ENCODE assay signal across 8 cellular contexts in the genomic region with DNA sequence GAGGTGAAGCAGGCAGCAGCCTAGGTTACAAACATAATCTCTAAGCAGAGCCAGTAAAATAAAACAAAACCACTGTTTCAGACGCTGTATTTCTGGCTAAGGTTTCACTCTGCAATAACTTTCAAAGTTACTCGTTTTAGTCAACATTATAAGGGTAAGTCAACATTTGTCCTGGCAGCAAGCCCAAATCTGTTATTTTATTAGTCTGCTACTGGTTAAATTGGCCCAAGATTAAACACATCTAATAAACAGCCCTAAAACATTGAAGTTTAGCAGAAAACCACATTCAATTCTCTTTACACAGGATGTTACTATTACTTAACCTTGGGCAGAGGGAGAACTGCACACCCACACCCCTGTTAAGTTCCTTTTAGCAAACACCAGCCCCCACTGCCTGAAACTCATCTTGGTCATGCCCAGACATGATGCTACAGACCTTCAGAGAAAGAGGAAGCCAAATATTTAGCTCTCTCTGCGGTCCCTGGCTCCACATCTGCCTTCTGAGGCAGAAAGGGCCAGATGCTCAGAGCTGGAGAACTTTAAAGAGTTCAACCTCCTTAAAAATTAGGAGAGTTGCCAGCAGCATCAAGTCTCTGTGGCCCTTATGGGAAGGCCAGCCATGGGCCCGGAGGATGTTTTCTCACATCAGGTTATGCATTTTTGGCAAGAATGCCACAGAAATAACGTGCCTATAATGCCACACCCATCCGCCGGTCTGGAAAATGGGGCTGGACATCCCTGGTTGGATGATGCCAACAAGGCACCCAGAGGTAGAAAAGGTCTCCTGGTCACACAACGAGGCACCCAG. TPM values are rescaled to one million over a fixed set of nuclear protein-coding genes. Genes with fewer than 3 reads are reported as not detected.
DNase-seq lines count a peak whose midpoint lies in the region; ATAC-seq and TF ChIP-seq lines count a peak whose summit lies in the region.

No MANE protein-coding gene starts in this region.

- H3K4me1 Mint-ChIP-seq in activated CD4-positive, alpha-beta T cell treated with anti-CD3 and anti-CD28 coated beads, Interleukin-2, amount 10 ng/mL, durations not matched to agents 24 days and 14 days: peaks cover 87% of the 10 kb centered on the region

- H3K9ac ChIP-seq in duodenal mucosa (ENCODE audit: low read depth in 1 of 2, low read length in 2 of 2): peak overlapping the region in 1 of 2 donors; percentile 34
- peak overlapping the region; percentile 29 for H3K9ac ChIP-seq in mucosa of stomach (ENCODE audit: low read length)

- H3K27me3 Mint-ChIP-seq in activated CD4-positive, alpha-beta T cell treated with anti-CD3 and anti-CD28 coated beads, Interleukin-2, amount 10 ng/mL, durations not matched to agents 24 days and 14 days: no peaks in the 10 kb centered on the region

- TF ChIP-seq POLR2A in testis (IDR thresholded peaks at IDR 0.05): no peak

- peaks cover 4% of the 10 kb centered on the region for H3K9me3 Mint-ChIP-seq in activated CD4-positive, alpha-beta T cell treated with anti-CD3 and anti-CD28 coated beads, Interleukin-2, amount 10 ng/mL, durations not matched to agents 24 days and 14 days

- H3K36me3 ChIP-seq in duodenal mucosa (ENCODE audit: control insufficient read depth in 1 of 2, insufficient read depth in 2 of 2, low read length in 2 of 2) (no peaks in the 10 kb centered on the region), mucosa of stomach (ENCODE audit: control insufficient read depth, insufficient read depth, low read length) (no peaks in the 10 kb centered on the region), testis (ENCODE audit: low read depth, missing control alignments) (no peaks in the 10 kb centered on the region)

- H3K27me3 ChIP-seq in duodenal mucosa (ENCODE audit: control insufficient read depth in 1 of 2, insufficient read depth in 2 of 2, low read length in 2 of 2) (no peaks in the 10 kb centered on the region), mucosa of stomach (ENCODE audit: control insufficient read depth, insufficient read depth, low read length) (no peaks in the 10 kb centered on the region), testis (no peaks in the 10 kb centered on the region)

- DNase-seq in NCI-H1105 treated with DMSO at 0.1 percent for 48 hours (lab: John Stamatoyannopoulos, UW): peak; percentile 90
- DNase-seq in activated CD4-positive, alpha-beta T cell treated with anti-CD3 and anti-CD28 coated beads, Interleukin-2, amount 10 ng/mL, durations not matched to agents 24 days and 14 days: peak; percentile 92
- peak; percentile 54 for DNase-seq in testis
- DNase-seq in HCEC 1CT: no peak

- peak overlapping the region; percentile 5 to 6 for H3K4me3 ChIP-seq in duodenal mucosa (ENCODE audit: low read depth in 1 of 2, low read length in 2 of 2)
- no peak overlapping the region for H3K4me3 ChIP-seq in mucosa of stomach (ENCODE audit: low read length)
- H3K4me3 ChIP-seq in testis: no peak overlapping the region

- H3K27ac Mint-ChIP-seq in activated CD4-positive, alpha-beta T cell treated with anti-CD3 and anti-CD28 coated beads, Interleukin-2, amount 10 ng/mL, durations not matched to agents 24 days and 14 days: peak overlapping the region; percentile 95

- H3K4me1 ChIP-seq in duodenal mucosa (ENCODE audit: control insufficient read depth in 1 of 2, insufficient read depth in 2 of 2, low read length in 2 of 2) (peaks cover 34 to 38% of the 10 kb centered on the region in 2 donors), mucosa of stomach (ENCODE audit: control insufficient read depth, insufficient read depth, low read length) (peaks cover 38% of the 10 kb centered on the region), testis (peaks cover 65% of the 10 kb centered on the region)

- ATAC-seq in GM18499 (IDR thresholded peaks at IDR 0.05; ENCODE audit: insufficient read depth, unreplicated experiment) (peak; percentile 94), HG02678 (IDR thresholded peaks at IDR 0.05; ENCODE audit: unreplicated experiment) (peak; percentile 97)

- intact Hi-C loops in activated CD4-positive, alpha-beta T cell treated with anti-CD3 and anti-CD28 coated beads, Interleukin-2, amount 10 ng/mL, durations not matched to agents 24 days and 14 days (cut with micrococcal nuclease): loop anchor here (1.0 to 10.0 kb wide), 5 partner anchors 16 to 441 kb away; partner anchors contain the start of gene APPL1
- intact Hi-C loops in testis (cut with DNase I; ENCODE audit: low total_unique reads): no loop called here

- H3K9me3 ChIP-seq in duodenal mucosa (ENCODE audit: control insufficient read depth in 1 of 2, low read length in 2 of 2) (no peaks in the 10 kb centered on the region), mucosa of stomach (ENCODE audit: control insufficient read depth, low read length) (no peaks in the 10 kb centered on the region), testis (no peaks in the 10 kb centered on the region)

- WGBS in testis, 2 donors: 45 to 47% methylated on average over 8 of the region's 8 CpGs

- H3K27ac ChIP-seq in duodenal mucosa (ENCODE audit: low read depth, low read length) (no peak overlapping the region), testis (peak overlapping the region; percentile 22 to 36)

- H3K4me3 Mint-ChIP-seq in activated CD4-positive, alpha-beta T cell treated with anti-CD3 and anti-CD28 coated beads, Interleukin-2, amount 10 ng/mL, durations not matched to agents 24 days and 14 days: peak overlapping the region; percentile 75

- peaks cover 38% of the 10 kb centered on the region for H3K36me3 Mint-ChIP-seq in activated CD4-positive, alpha-beta T cell treated with anti-CD3 and anti-CD28 coated beads, Interleukin-2, amount 10 ng/mL, durations not matched to agents 24 days and 14 days (ENCODE audit: low read depth)

- no peak for TF ChIP-seq CTCF in testis (IDR thresholded peaks at IDR 0.05)

RNA-seq across cellular contexts. Expression of gene ARHGEF3, which starts 17.9 kb away (rescaled TPM):
- total RNA-seq in activated CD4-positive, alpha-beta T cell treated with anti-CD3 and anti-CD28 coated beads, Interleukin-2, amount 10 ng/mL, durations not matched to agents 24 days and 14 days: 52.7 and 54.4 TPM in 2 replicates
- total RNA-seq in testis: 10 to 100 TPM; 55.1 to 72.2 TPM
- polyA plus RNA-seq in testis (ENCODE audit: insufficient read depth, low read depth, low replicate concordance): 43.1 TPM

Comparison
In these comparisons a context has a peak if more than half of its experiments do, and no peak if none do; other contexts are left out.
1. H3K4me3 ChIP-seq: peak in duodenal mucosa (2 of 2); none in mucosa of stomach (single experiment) and testis (0 of 2).